1 cellular context compared by ENCODE assay signal in the genomic region with DNA sequence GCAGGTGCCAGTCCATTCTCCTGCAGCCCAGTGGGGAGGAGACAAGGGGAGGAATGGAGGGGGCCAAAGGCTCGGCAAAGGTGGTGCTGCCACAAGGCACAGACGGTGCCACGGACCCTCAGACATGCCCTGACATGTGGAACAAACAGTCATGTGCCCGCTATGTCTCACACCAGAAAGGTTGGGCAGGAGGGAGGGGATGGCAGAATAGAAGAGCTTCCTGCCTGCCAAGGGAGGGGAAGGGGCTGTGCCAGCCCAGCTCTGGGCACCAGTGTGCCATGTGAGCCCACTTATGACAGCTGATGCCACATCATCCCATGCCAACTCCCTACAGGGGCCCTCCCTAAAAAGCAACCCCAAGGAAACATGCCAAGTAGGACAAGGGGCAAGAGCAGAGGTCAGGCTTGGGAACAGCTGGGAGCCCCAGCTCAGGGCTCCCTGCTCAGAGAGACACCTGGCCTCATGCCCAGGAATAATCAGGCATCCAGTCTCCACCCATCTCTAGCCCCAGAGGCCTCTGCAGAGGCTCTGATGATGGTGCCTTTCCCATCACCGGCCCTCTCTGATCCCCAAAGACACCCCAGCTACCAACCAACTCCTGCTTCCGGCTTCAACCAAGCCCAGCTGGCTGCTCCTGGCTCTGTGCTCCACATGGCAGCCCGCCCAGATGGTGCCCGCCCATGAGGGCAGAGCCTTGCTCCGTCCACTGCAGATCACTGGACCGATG.
TF ChIP-seq lines count a peak whose summit lies in the region.

No MANE protein-coding gene starts in this region.

TF ChIP-seq in liver, 16 proteins besides CTCF, POLR2A, EP300 and RAD21:
- peak; percentile 79 for TF ChIP-seq SP1 (IDR thresholded peaks at IDR 0.05)
- peak; percentile 66 to 67 for TF ChIP-seq HNF4A (conservative IDR thresholded peaks at IDR 0.05)
- TF ChIP-seq GABPA (IDR thresholded peaks at IDR 0.05 in 1 of 2, conservative IDR thresholded peaks at IDR 0.05 in 1 of 2) = no peak
- peak; percentile 57 for TF ChIP-seq NR2F2 (IDR thresholded peaks at IDR 0.05)
- peak; percentile 87 to 90 for TF ChIP-seq RXRA (IDR thresholded peaks at IDR 0.05)
